Comparison of ENCODE assay signal across 8 cellular contexts in the genomic region with DNA sequence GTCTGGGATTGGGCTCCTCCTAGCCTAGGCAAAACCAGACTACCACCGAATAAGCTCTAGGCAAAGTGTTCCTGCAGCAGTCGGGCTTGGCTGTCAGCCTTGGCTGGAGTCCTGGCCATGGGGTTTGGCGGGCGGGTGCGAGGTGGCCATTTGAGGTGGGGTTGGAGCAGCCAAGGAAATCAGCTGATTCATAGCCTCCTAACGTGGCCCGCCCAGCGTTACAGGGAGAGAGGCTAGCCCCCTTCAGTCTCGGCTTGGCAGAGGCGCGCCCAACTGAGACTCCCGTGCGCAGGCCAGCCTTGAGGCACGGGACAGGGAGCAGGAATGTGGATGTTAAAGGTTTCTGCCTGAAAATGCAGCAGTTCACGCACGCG. TPM values are rescaled to one million over a fixed set of nuclear protein-coding genes. Genes with fewer than 3 reads are reported as not detected.
DNase-seq lines count a peak whose midpoint lies in the region; ATAC-seq and TF ChIP-seq lines count a peak whose summit lies in the region.

No MANE protein-coding gene starts in this region.

- DNase-seq in LoVo (ENCODE audit: low spot score): peak; percentile 74
- DNase-seq in endothelial cell (ENCODE audit: low spot score): peak; percentile 55
- DNase-seq in lung (ENCODE audit: low spot score): peak; percentile 78
- DNase-seq in upper lobe of left lung: peak; percentile 69 to 83
- DNase-seq in NCI-H2171 (lab: John Stamatoyannopoulos, UW): no peak
- DNase-seq in stimulated activated CD8-positive, alpha-beta memory T cell treated with anti-CD3 and anti-CD28 coated beads, Interleukin-4, amount 100 ng/mL, for 48 hours: no peak
- DNase-seq in NCI-H2029 treated with DMSO at 0.1 percent for 48 hours (lab: John Stamatoyannopoulos, UW): no peak

- H3K4me1 Mint-ChIP-seq in endothelial cell (ENCODE audit: unreplicated experiment): peaks cover 21% of the 10 kb centered on the region

- H3K9me3 ChIP-seq in lung (ENCODE audit: control insufficient read depth in 2 of 2, insufficient read depth in 1 of 2, low read length in 1 of 2) (no peaks in the 10 kb centered on the region), upper lobe of left lung (no peaks in the 10 kb centered on the region)

- TF ChIP-seq POLR2A in upper lobe of left lung (IDR thresholded peaks at IDR 0.05): peak in 1 of 4 donors; percentile 19

- H3K27ac Mint-ChIP-seq in endothelial cell (ENCODE audit: unreplicated experiment): no peak overlapping the region

- H3K4me1 ChIP-seq in lung (ENCODE audit: control insufficient read depth in 2 of 2, insufficient read depth in 2 of 2, low read length in 2 of 2) (peaks cover 1 to 11% of the 10 kb centered on the region in 2 donors), upper lobe of left lung (peaks cover 16 to 61% (median 41%) of the 10 kb centered on the region in 4 donors)

- peaks cover 11% of the 10 kb centered on the region for H3K27me3 Mint-ChIP-seq in endothelial cell (ENCODE audit: unreplicated experiment)

- no peak for TF ChIP-seq EP300 in upper lobe of left lung (IDR thresholded peaks at IDR 0.05)

- H3K4me3 ChIP-seq in lung (peak overlapping the region; percentile 77), upper lobe of left lung (peak overlapping the region; percentile 7 to 71 (median 58))

- ATAC-seq in lung (ENCODE audit: insufficient read depth, low FRiP score) (peak; percentile 7), upper lobe of left lung (ENCODE audit: low FRiP score in 2 of 2) (peak; percentile 56 to 77), GM18907 (IDR thresholded peaks at IDR 0.05; ENCODE audit: unreplicated experiment) (no peak)

- H3K9me3 Mint-ChIP-seq in endothelial cell (ENCODE audit: unreplicated experiment): no peaks in the 10 kb centered on the region

- peak overlapping the region; percentile 96 for H3K4me3 Mint-ChIP-seq in endothelial cell (ENCODE audit: unreplicated experiment)

- H3K36me3 Mint-ChIP-seq in endothelial cell (ENCODE audit: low read depth, unreplicated experiment): peaks cover 18% of the 10 kb centered on the region

- H3K36me3 ChIP-seq in lung (ENCODE audit: control insufficient read depth in 2 of 2, insufficient read depth in 2 of 2, low read length in 2 of 2) (peaks cover 5 to 6% of the 10 kb centered on the region in 2 donors), upper lobe of left lung (peaks cover 5 to 13% (median 6%) of the 10 kb centered on the region in 4 donors)

- WGBS in lung, 2 donors: 4% methylated on average over 17 of the region's 17 CpGs
- WGBS in upper lobe of left lung, 2 donors: 5 to 7% methylated on average over 8 to 17 of the region's 17 CpGs

- peak overlapping the region; percentile 87 to 89 for H3K27ac ChIP-seq in lung (ENCODE audit: low read depth in 1 of 2, low read length in 1 of 2)
- H3K27ac ChIP-seq in upper lobe of left lung: peak overlapping the region; percentile 86 to 93 (median 88)

- H3K27me3 ChIP-seq in lung (ENCODE audit: control insufficient read depth, insufficient read depth) (no peaks in the 10 kb centered on the region), upper lobe of left lung (no peaks in the 10 kb centered on the region)

- TF ChIP-seq CTCF in endothelial cell (IDR thresholded peaks at IDR 0.05; ENCODE audit: unreplicated experiment) (no peak), lung (IDR thresholded peaks at IDR 0.05; ENCODE audit: control extremely low read depth, extremely low read depth) (no peak), upper lobe of left lung (IDR thresholded peaks at IDR 0.05) (no peak)

RNA-seq across cellular contexts. Expression of a gene that starts 1.9 kb away (rescaled TPM):
- total RNA-seq in endothelial cell (ENCODE audit: unreplicated experiment) (314 TPM), lung (100 to 1,000 TPM; 113 to 163 TPM), upper lobe of left lung (100 to 1,000 TPM in 3 of 6 donors, 10 to 100 TPM in 3; 49.7 to 179 (median 105) TPM)
- polyA plus RNA-seq in lung: 100 to 1,000 TPM in 1 of 2 donors, 10 to 100 TPM in 1; 78.1 to 168 TPM

Comparison
In these comparisons a context has a peak if more than half of its experiments do, and no peak if none do; other contexts are left out.
1. DNase-seq: peak in LoVo (single experiment), endothelial cell (single experiment), lung (single experiment) and upper lobe of left lung (2 of 2); none in NCI-H2171 (single experiment), stimulated activated CD8-positive, alpha-beta memory T cell treated with anti-CD3 and anti-CD28 coated beads, Interleukin-4, amount 100 ng/mL, for 48 hours (single experiment) and NCI-H2029 treated with DMSO at 0.1 percent for 48 hours (single experiment).